8 cellular contexts compared by ENCODE assay signal in genomic region chrX:17590892-17591740, GRCh38.
A peak's percentile ranks its signal among the peaks of the same experiment; 100 is the strongest.
DNase-seq lines count a peak whose midpoint lies in the region; ATAC-seq and TF ChIP-seq lines count a peak whose summit lies in the region.

No MANE protein-coding gene starts in this region.

- CTCF ChIA-PET in mammary epithelial cell (lab: Charles Lee; ENCODE audit: low non-redundant PET) = interaction anchor here (0.5 to 1.2 kb wide), 5 partner anchors 50 to 765 kb away, joined by 4 to 7 read pairs (median 4); no protein-coding TSS in a partner anchor

- DNase-seq in DMS114 treated with DMSO at 0.1 percent for 48 hours (lab: John Stamatoyannopoulos, UW; ENCODE audit: unreplicated experiment) = peak; percentile 25
- DNase-seq in GM20000 (ENCODE audit: low spot score) = peak; percentile 12
- no peak for DNase-seq in LNCaP clone FGC (ENCODE audit: low read depth)
- peak; percentile 77 for DNase-seq in RPMI7951 (ENCODE audit: low read depth)
- DNase-seq in mammary epithelial cell = peak; percentile 64
- peak; percentile 32 to 54 for DNase-seq in left colon
- peak; percentile 29 for DNase-seq in stimulated activated CD4-positive, alpha-beta T cell treated with anti-CD3 and anti-CD28 coated beads, Interleukin-4, amount 100 ng/mL, for 24 hours

- WGBS in mammary epithelial cell (ENCODE audit: low coverage, missing lambda C conversion rate) = 33% methylated on average over 8 of the region's 9 CpGs

- H4K20me1 ChIP-seq in mammary epithelial cell (ENCODE audit: insufficient read depth, low read length) = no peaks in the 10 kb centered on the region

- H3K9me3 ChIP-seq in mammary epithelial cell (replicated peaks; ENCODE audit: insufficient read depth, low read length) = no peaks in the 10 kb centered on the region

- intact Hi-C loops in mammary epithelial cell (cut with micrococcal nuclease) (loop anchor here (1.0 to 2.0 kb wide), 6 partner anchors 56 to 470 kb away; partner anchors contain the start of gene NHS), left colon (cut with DNase I, micrococcal nuclease) (loop anchor here in 1 of 2 donors (5.0 to 10.0 kb wide), 2 partner anchors 206 to 349 kb away; no protein-coding TSS in a partner anchor)

- no peak overlapping the region for H3K9ac ChIP-seq in mammary epithelial cell (ENCODE audit: insufficient read depth, low read length)

- in situ Hi-C loops in mammary epithelial cell (cut with MboI; ENCODE audit: low sequenced_read_pairs in 2 of 2) = loop anchor here (5.0 to 25.0 kb wide), 4 partner anchors 44 to 354 kb away; no protein-coding TSS in a partner anchor

- H3K27ac ChIP-seq in mammary epithelial cell (ENCODE audit: insufficient read depth, low read depth, low read length) = peak overlapping the region; percentile 18

- no peak overlapping the region for H3K4me3 ChIP-seq in LNCaP clone FGC (ENCODE audit: low read depth, low read length)
- peak overlapping the region in 2 of 3 experiments; percentile 19 to 28 for H3K4me3 ChIP-seq in mammary epithelial cell (replicated peaks in 1 of 3; ENCODE audit: insufficient read depth in 1 of 3, low read depth in 2 of 3, low read length in 3 of 3)

- peaks cover 15% of the 10 kb centered on the region for H3K79me2 ChIP-seq in mammary epithelial cell (ENCODE audit: insufficient read depth, low read length)

- ATAC-seq in left colon = peak; percentile 82
- no peak for ATAC-seq in GM21447 (IDR thresholded peaks at IDR 0.05; ENCODE audit: unreplicated experiment)

- TF ChIP-seq CTCF in GM20000 (IDR thresholded peaks at IDR 0.05; ENCODE audit: extremely low read depth, missing control alignments) = peak; percentile 44
- TF ChIP-seq CTCF in LNCaP clone FGC (IDR thresholded peaks at IDR 0.05; ENCODE audit: control insufficient read depth, extremely low read depth, insufficient read depth) = peak; percentile 69
- peak; percentile 88 to 94 for TF ChIP-seq CTCF in mammary epithelial cell (conservative IDR thresholded peaks at IDR 0.05 in 1 of 2, IDR thresholded peaks at IDR 0.05 in 1 of 2; ENCODE audit: extremely low read depth in 1 of 2, insufficient read depth in 1 of 2, low read depth in 1 of 2, low read length in 2 of 2)

- H2AFZ ChIP-seq in mammary epithelial cell (ENCODE audit: low read depth, low read length) = peak overlapping the region; percentile 32

- no peaks in the 10 kb centered on the region for H3K36me3 ChIP-seq in mammary epithelial cell (ENCODE audit: insufficient read depth, low read length)

- dilution Hi-C loops in mammary epithelial cell (cut with HindIII; ENCODE audit: low sequenced_read_pairs) = loop anchor here (5.0 kb wide), 1 partner anchor 34 kb away; no protein-coding TSS in a partner anchor

- H3K4me1 ChIP-seq in mammary epithelial cell (ENCODE audit: insufficient read depth, low read length) = peaks cover 33% of the 10 kb centered on the region

- H3K27me3 ChIP-seq in mammary epithelial cell (ENCODE audit: insufficient read depth, low read length) = no peaks in the 10 kb centered on the region

- BruUV-seq in mammary epithelial cell (replicated peaks; lab: Mats Ljungman, UMichigan) = no TSS peak

- peak overlapping the region; percentile 64 for H3K4me2 ChIP-seq in mammary epithelial cell (ENCODE audit: insufficient read depth, low read depth, low read length)
